27 cellular contexts compared by ENCODE assay signal in genomic region chr2:6434396-6434795, GRCh38.
"Had no signal": no experiment of that assay in that cellular context is flagged by ENCODE, and none has a peak within 500 bp of the region (broad histone marks: within the 10 kb centered on the region; RNA-seq: fewer than 3 reads in every experiment).

No MANE protein-coding gene starts in this region.

- FAIRE-seq: pancreas, urothelium cell line had no signal

- H3K9me3 ChIP-seq: neutrophil, pancreas, prostate gland, thoracic aorta, thyroid gland, tibial nerve, upper lobe of left lung, vagina had no signal

- H3K27me3 Mint-ChIP-seq: natural killer cell treated with Interleukin-12 subunit alpha and Interleukin-12 subunit beta and Interleukin-15 and Interleukin-18, amount 100 ng/mL, for 72 hours; stimulated activated naive B cell treated with anti-CD40 and anti-IgM and Interleukin-4, amounts not matched to agents 10 μg/mL and 1 μg/mL and 100 μg/mL, for 72 hours; stimulated activated naive CD8-positive, alpha-beta T cell treated with anti-CD3 and anti-CD28 coated beads, Interleukin-15, Interleukin-2, amounts not matched to agents 100 ng/mL and 50 ng/mL, for 24 hours had no signal

- H3K4me3 ChIP-seq: pancreas, prostate gland, skin epidermis, thoracic aorta, thyroid gland, tibial nerve, upper lobe of left lung, vagina had no signal

- H3K4me3 Mint-ChIP-seq: naive B cell; naive thymus-derived CD8-positive, alpha-beta T cell; natural killer cell treated with Interleukin-12 subunit alpha and Interleukin-12 subunit beta and Interleukin-15 and Interleukin-18, amount 100 ng/mL, for 72 hours; nephron progenitor cell; neural crest cell; stimulated activated effector memory CD8-positive, alpha-beta T cell treated with anti-CD3 and anti-CD28 coated beads, Interleukin-12 subunit alpha, Interleukin-12 subunit beta, amount 100 ng/mL, for 72 hours; stimulated activated naive B cell treated with anti-CD40 and anti-IgM and Interleukin-4, amounts not matched to agents 10 μg/mL and 1 μg/mL and 100 μg/mL, for 72 hours; stimulated activated naive CD8-positive, alpha-beta T cell treated with anti-CD3 and anti-CD28 coated beads, Interleukin-15, Interleukin-2, amounts not matched to agents 100 ng/mL and 50 ng/mL, for 24 hours had no signal

- H3K9me3 Mint-ChIP-seq: nephron progenitor cell, neural crest cell had no signal

- H3K27me3 ChIP-seq: neutrophil, pancreas, thyroid gland, tibial nerve, upper lobe of left lung, vagina had no signal

- H3K27ac ChIP-seq: neutrophil, pancreas, prostate gland, skin epidermis, thoracic aorta, thyroid gland, tibial nerve, upper lobe of left lung, vagina had no signal

- ATAC-seq: naive thymus-derived CD8-positive, alpha-beta T cell; natural killer cell treated with Interleukin-12 subunit alpha and Interleukin-12 subunit beta and Interleukin-15 and Interleukin-18, amount 100 ng/mL, for 72 hours; pancreas; right cardiac atrium; sciatic nerve; stimulated activated effector memory CD8-positive, alpha-beta T cell treated with anti-CD3 and anti-CD28 coated beads, Interleukin-12 subunit alpha, Interleukin-12 subunit beta, amount 100 ng/mL, for 72 hours; stimulated activated naive B cell treated with anti-CD40 and anti-IgM and Interleukin-4, amounts not matched to agents 10 μg/mL and 1 μg/mL and 100 μg/mL, for 72 hours had no signal

- H3K27ac Mint-ChIP-seq: naive B cell; naive thymus-derived CD8-positive, alpha-beta T cell; natural killer cell treated with Interleukin-12 subunit alpha and Interleukin-12 subunit beta and Interleukin-15 and Interleukin-18, amount 100 ng/mL, for 72 hours; nephron progenitor cell; stimulated activated effector memory CD8-positive, alpha-beta T cell treated with anti-CD3 and anti-CD28 coated beads, Interleukin-12 subunit alpha, Interleukin-12 subunit beta, amount 100 ng/mL, for 72 hours; stimulated activated naive B cell treated with anti-CD40 and anti-IgM and Interleukin-4, amounts not matched to agents 10 μg/mL and 1 μg/mL and 100 μg/mL, for 72 hours; stimulated activated naive CD8-positive, alpha-beta T cell treated with anti-CD3 and anti-CD28 coated beads, Interleukin-15, Interleukin-2, amounts not matched to agents 100 ng/mL and 50 ng/mL, for 24 hours had no signal

- H3K4me1 Mint-ChIP-seq: naive B cell; naive thymus-derived CD8-positive, alpha-beta T cell; neural crest cell; stimulated activated effector memory CD8-positive, alpha-beta T cell treated with anti-CD3 and anti-CD28 coated beads, Interleukin-12 subunit alpha, Interleukin-12 subunit beta, amount 100 ng/mL, for 72 hours; stimulated activated naive B cell treated with anti-CD40 and anti-IgM and Interleukin-4, amounts not matched to agents 10 μg/mL and 1 μg/mL and 100 μg/mL, for 72 hours had no signal

- H3K36me3 ChIP-seq: neutrophil, pancreas, prostate gland, thoracic aorta, thyroid gland, tibial nerve, upper lobe of left lung, vagina had no signal

- H3K4me1 ChIP-seq: pancreas, prostate gland, thyroid gland, tibial nerve, upper lobe of left lung, vagina had no signal

- DNase-seq: naive B cell; naive thymus-derived CD8-positive, alpha-beta T cell; nephron progenitor cell; pancreas; right cardiac atrium; stimulated activated CD4-positive, alpha-beta T cell treated with anti-CD3 and anti-CD28 coated beads, Interleukin-15, amount 100 ng/mL, for 24 hours; stimulated activated CD4-positive, alpha-beta T cell treated with anti-CD3 and anti-CD28 coated beads, Interleukin-2, amount 100 ng/mL, for 24 hours; stimulated activated CD4-positive, alpha-beta T cell treated with anti-CD3 and anti-CD28 coated beads, Interleukin-2, amount 100 ng/mL, for 48 hours; stimulated activated CD4-positive, alpha-beta T cell treated with anti-CD3 and anti-CD28 coated beads, Interleukin-4, amount 100 ng/mL, for 24 hours; stimulated activated naive B cell treated with anti-CD40 and anti-IgM and Interleukin-4, amounts not matched to agents 10 μg/mL and 1 μg/mL and 100 μg/mL, for 72 hours; stimulated activated naive CD4-positive, alpha-beta T cell treated with Interleukin-2 at 50 U/mL for 16 hours; substantia nigra; thyroid gland; trophoblast cell; upper lobe of left lung had no signal
